ENCODE assay signal across 16 cellular contexts in genomic region chrX:72201836-72202536, GRCh38. TPM values are rescaled to one million over a fixed set of nuclear protein-coding genes. Genes with fewer than 3 reads are reported as not detected.
DNase-seq lines count a peak whose midpoint lies in the region; ATAC-seq and TF ChIP-seq lines count a peak whose summit lies in the region.
"Had no signal": no experiment of that assay in that cellular context is flagged by ENCODE, and none has a peak within 500 bp of the region (broad histone marks: within the 10 kb centered on the region; RNA-seq: fewer than 3 reads in every experiment).

No MANE protein-coding gene starts in this region.

- H3K9me1 ChIP-seq in IMR-90 (ENCODE audit: insufficient read depth, low read length), result no peaks in the 10 kb centered on the region

- H3K9ac ChIP-seq in IMR-90 (ENCODE audit: low read depth, low read length), result peak overlapping the region; percentile 10; the same call in 1 of the 2 replicates
- H3K9ac ChIP-seq: BLaER1 treated with 17β-estradiol and CSF1 and Interleukin-3, amounts not matched to agents 10 nM and 100 nM; parathyroid adenoma had no signal

- DNase-seq in AG04450 (ENCODE audit: low read depth, low spot score) (peak; percentile 30), IMR-90 (peak; percentile 83), astrocyte of the spinal cord (ENCODE audit: low read depth, low spot score) (peak; percentile 83), iris pigment epithelial cell (ENCODE audit: low read depth) (peak; percentile 79), esophagus squamous epithelium (lab: John Stamatoyannopoulos, UW) (no peak)
- DNase-seq: activated CD4-positive, alpha-beta T cell treated with anti-CD3 and anti-CD28 coated beads, Interleukin-2, amount 10 ng/mL, durations not matched to agents 24 days and 14 days; activated naive CD4-positive, alpha-beta T cell treated with anti-CD3 and anti-CD28 coated beads, Interleukin-2, amount 10 ng/mL, durations not matched to agents 7 days and 5 days; effector memory CD8-positive, alpha-beta T cell; NCI-H2081; SIG-M5 had no signal

- H3K23ac ChIP-seq in IMR-90 (ENCODE audit: low read depth, low read length), result peak overlapping the region; percentile 48; the same call in 1 of the 2 replicates

- H2BK15ac ChIP-seq in IMR-90 (ENCODE audit: low read depth, low read length), result peak overlapping the region; percentile 75; the same call in 2 of the 3 replicates

- H3K79me1 ChIP-seq in IMR-90 (ENCODE audit: low read depth in 1 of 2, low read length in 2 of 2), result peaks cover 5 to 12% of the 10 kb centered on the region in 2 experiments

- peak overlapping the region; percentile 77; the same call in 1 of the 2 replicates for H3K14ac ChIP-seq in IMR-90 (replicated peaks; ENCODE audit: low read depth, low read length)

- no peak overlapping the region for H2AFZ ChIP-seq in IMR-90 (replicated peaks; ENCODE audit: low read length, poor library complexity)
- H2AFZ ChIP-seq: parathyroid adenoma had no signal

- ATAC-seq in IMR-90 (ENCODE audit: low read depth) (peak; percentile 97), GM19023 (IDR thresholded peaks at IDR 0.05; ENCODE audit: unreplicated experiment) (no peak), HG03565 (IDR thresholded peaks at IDR 0.05; ENCODE audit: unreplicated experiment) (no peak), GM18511 (IDR thresholded peaks at IDR 0.05; ENCODE audit: unreplicated experiment) (no peak)
- ATAC-seq: effector memory CD8-positive, alpha-beta T cell had no signal

- H3K27me3 ChIP-seq in AG04450 (ENCODE audit: control insufficient read depth, insufficient read depth, low read length) (no peaks in the 10 kb centered on the region), IMR-90 (ENCODE audit: control insufficient read depth, insufficient read depth, low read length) (no peaks in the 10 kb centered on the region; the same call in 1 of the 2 replicates), esophagus squamous epithelium (no peaks in the 10 kb centered on the region)

- peak overlapping the region; percentile 11; the same call in 1 of the 2 replicates for H4K5ac ChIP-seq in IMR-90 (ENCODE audit: low read depth, low read length)

- TF ChIP-seq POLR2A in IMR-90 (IDR thresholded peaks at IDR 0.05; ENCODE audit: low read depth, low read length) (no peak), esophagus squamous epithelium (IDR thresholded peaks at IDR 0.05) (no peak)

- H3K56ac ChIP-seq in IMR-90 (ENCODE audit: extremely low read depth, insufficient read depth, low read length), result peak overlapping the region; percentile 58

- intact Hi-C loops in IMR-90 (cut with micrococcal nuclease), result no loop called here
- intact Hi-C loops in esophagus squamous epithelium (cut with DNase I), result no loop called here

- in situ Hi-C loops in IMR-90 (cut with MboI; ENCODE audit: low sequenced_read_pairs), result no loop called here
- in situ Hi-C loops in astrocyte of the spinal cord (cut with HindIII; ENCODE audit: low sequenced_read_pairs), result no loop called here

- no peak overlapping the region; the same call in 1 of the 2 replicates for H3K18ac ChIP-seq in IMR-90 (ENCODE audit: low read depth, low read length)

- peak overlapping the region; percentile 60; the same call in 1 of the 2 replicates for H2BK20ac ChIP-seq in IMR-90 (ENCODE audit: low read depth, low read length)

- BruUV-seq in IMR-90 (replicated peaks; lab: Mats Ljungman, UMichigan), result no TSS peak

- peak overlapping the region; percentile 61 to 84; a peak in 3 of 4 replicates for H4K8ac ChIP-seq in IMR-90 (ENCODE audit: low read depth in 2 of 2, low read length in 2 of 2)

- dilution Hi-C loops in IMR-90 (cut with HindIII; ENCODE audit: low sequenced_read_pairs, unreplicated experiment), result no loop called here

- peak overlapping the region; percentile 83; the same call in 1 of the 2 replicates for H2AK5ac ChIP-seq in IMR-90 (ENCODE audit: low read depth, low read length)

- H3K4ac ChIP-seq in IMR-90 (ENCODE audit: low read depth, low read length), result peak overlapping the region; percentile 76

- peak overlapping the region; percentile 71 for H2BK120ac ChIP-seq in IMR-90 (ENCODE audit: low read depth, low read length)

- H4K20me1 ChIP-seq in IMR-90 (ENCODE audit: insufficient read depth, low read length), result no peaks in the 10 kb centered on the region

- H4K91ac ChIP-seq in IMR-90 (ENCODE audit: insufficient read depth, low read depth, low read length), result peak overlapping the region; percentile 68

- H3K9me3 ChIP-seq in AG04450 (ENCODE audit: control insufficient read depth, insufficient read depth, low read length), result no peaks in the 10 kb centered on the region
- H3K9me3 ChIP-seq in IMR-90 (ENCODE audit: control insufficient read depth, insufficient read depth, low read length), result no peaks in the 10 kb centered on the region
- H3K9me3 ChIP-seq in esophagus squamous epithelium, result no peaks in the 10 kb centered on the region
- H3K9me3 ChIP-seq: BLaER1 treated with 17β-estradiol and CSF1 and Interleukin-3, amounts not matched to agents 10 nM and 100 nM; thoracic aorta had no signal

- H3K4me2 ChIP-seq in IMR-90 (ENCODE audit: low read depth, low read length), result peak overlapping the region; percentile 71; the same call in 1 of the 2 replicates
- H3K4me2 ChIP-seq: BLaER1 treated with 17β-estradiol and CSF1 and Interleukin-3, amounts not matched to agents 10 nM and 100 nM had no signal

- H3K36me3 ChIP-seq in IMR-90 (ENCODE audit: control insufficient read depth, insufficient read depth, low read length) (peaks cover 13% of the 10 kb centered on the region), esophagus squamous epithelium (peaks cover 0 to 60% (median 0%) of the 10 kb centered on the region in 3 donors)
- H3K36me3 ChIP-seq: thoracic aorta had no signal

- no peak overlapping the region for H3K4me3 ChIP-seq in AG04450 (ENCODE audit: low read depth, low read length)
- no peak overlapping the region for H3K4me3 ChIP-seq in IMR-90 (ENCODE audit: insufficient read depth, low read depth, low read length)
- H3K4me3 ChIP-seq in astrocyte of the spinal cord (ENCODE audit: low read depth, low read length), result no peak overlapping the region
- H3K4me3 ChIP-seq in esophagus squamous epithelium, result no peak overlapping the region
- H3K4me3 ChIP-seq: BLaER1 treated with 17β-estradiol and CSF1 and Interleukin-3, amounts not matched to agents 10 nM and 100 nM; thoracic aorta had no signal

- H2AK9ac ChIP-seq in IMR-90 (replicated peaks; ENCODE audit: low read depth, low read length, poor library complexity), result no peak overlapping the region

- TF ChIP-seq RAD21 in IMR-90 (IDR thresholded peaks at IDR 0.05; ENCODE audit: low read length), result no peak

- peak overlapping the region; percentile 52 for H3K27ac ChIP-seq in AG04450 (ENCODE audit: low read depth, low read length)
- H3K27ac ChIP-seq in IMR-90 (ENCODE audit: insufficient read depth, low read length), result peak overlapping the region; percentile 62; the same call in 1 of the 2 replicates
- peak overlapping the region in 1 of 4 donors; percentile 22 for H3K27ac ChIP-seq in esophagus squamous epithelium
- H3K27ac ChIP-seq: BLaER1 treated with 17β-estradiol and CSF1 and Interleukin-3, amounts not matched to agents 10 nM and 100 nM; parathyroid adenoma; thoracic aorta had no signal

- H2BK5ac ChIP-seq in IMR-90 (ENCODE audit: low read depth, low read length, poor library complexity, severe bottlenecking), result peak overlapping the region; percentile 70

- H3K4me1 ChIP-seq in IMR-90 (ENCODE audit: control insufficient read depth, insufficient read depth, low read length) (no peaks in the 10 kb centered on the region), esophagus squamous epithelium (no peaks in the 10 kb centered on the region)
- H3K4me1 ChIP-seq: BLaER1 treated with 17β-estradiol and CSF1 and Interleukin-3, amounts not matched to agents 10 nM and 100 nM; parathyroid adenoma had no signal

- CTCF ChIA-PET in AG04450 (lab: Charles Lee) (interaction anchor here (0.7 kb wide), 1 partner anchor 75 kb away, joined by 3 read pairs; the partner anchor contains the start of gene RPS4X), IMR-90 (lab: Yijun Ruan, JAX) (interaction anchor here (0.6 kb wide), 1 partner anchor 950 kb away, joined by 4 read pairs; no protein-coding TSS in a partner anchor)

- POLR2A ChIA-PET in AG04450 (lab: Yijun Ruan, JAX) (interaction anchor here (0.8 to 1.4 kb wide), 2 partner anchors 21 to 75 kb away, joined by 3 to 5 read pairs; partner anchors contain the start of genes PIN4 and RPS4X), IMR-90 (lab: Charles Lee; ENCODE audit: unreplicated experiment) (no interaction called here)

- WGBS in IMR-90 (ENCODE audit: extremely low coverage in 2 of 2, insufficient read length in 1 of 2), 2 experiments, result no CpG with 5 or more reads among the region's 7 CpGs
- WGBS in esophagus squamous epithelium, 2 donors, result 68 to 80% methylated on average over 7 of the region's 7 CpGs

- TF ChIP-seq CTCF in AG04450 (IDR thresholded peaks at IDR 0.05; ENCODE audit: low read depth, low read length), result no peak
- no peak for TF ChIP-seq CTCF in IMR-90 (conservative IDR thresholded peaks at IDR 0.05; ENCODE audit: low read depth, low read length)
- no peak for TF ChIP-seq CTCF in astrocyte of the spinal cord (IDR thresholded peaks at IDR 0.05; ENCODE audit: low read depth, low read length)
- no peak for TF ChIP-seq CTCF in esophagus squamous epithelium (IDR thresholded peaks at IDR 0.05)

TF ChIP-seq in IMR-90, 13 proteins besides CTCF, POLR2A, EP300 and RAD21 (continues in another document):
- TF ChIP-seq SMC3 (IDR thresholded peaks at IDR 0.05; ENCODE audit: low read depth, low read length), result no peak
- TF ChIP-seq RFX5 (IDR thresholded peaks at IDR 0.05; ENCODE audit: low read depth, low read length), result no peak
- TF ChIP-seq CHD1 (IDR thresholded peaks at IDR 0.05; ENCODE audit: low read depth, low read length), result no peak
- no peak for TF ChIP-seq MXI1 (IDR thresholded peaks at IDR 0.05; ENCODE audit: borderline replicate concordance, low read depth, low read length)
- no peak for TF ChIP-seq CEBPB (IDR thresholded peaks at IDR 0.05; ENCODE audit: low read depth, low read length)
- TF ChIP-seq MAZ (IDR thresholded peaks at IDR 0.05; ENCODE audit: borderline replicate concordance, low read depth, low read length), result no peak

RNA-seq across cellular contexts. Expression of gene PIN4, which starts 20.4 kb away (rescaled TPM):
- polyA plus RNA-seq in AG04450 (2011; rRNA removed) (13.1 and 16.9 TPM in 2 replicates), IMR-90 (2012; rRNA removed) (18.2 and 20.9 TPM in 2 replicates)
- polyA minus RNA-seq in AG04450 (2011; rRNA and poly(A)+ RNA removed), result 3.0 and 3.2 TPM in 2 replicates
- total RNA-seq in IMR-90 (2012; rRNA removed) (2.2 and 6.1 TPM in 2 replicates), esophagus squamous epithelium (10 to 100 TPM in 2 of 4 donors, 1 to 10 TPM in 2; 4.7 to 15.1 (median 9.2) TPM)
- polyA plus RNA-seq in IMR-90 (2012; cell fraction: cytosol; rRNA removed), result 1.7 and 2.7 TPM in 2 replicates
- polyA plus RNA-seq in IMR-90 (2012; cell fraction: nucleus; rRNA removed; ENCODE audit: low replicate concordance), result 0.45 and 4.8 TPM in 2 replicates

RNA-seq across cellular contexts. Expression of gene ERCC6L, which starts 36.8 kb away (rescaled TPM):
- polyA plus RNA-seq in AG04450 (2011; rRNA removed) (1.3 and 1.7 TPM in 2 replicates), IMR-90 (2012; rRNA removed) (1.8 and 2.3 TPM in 2 replicates)
- polyA minus RNA-seq in AG04450 (2011; rRNA and poly(A)+ RNA removed), result 0.78 and 2.3 TPM in 2 replicates
- total RNA-seq in IMR-90 (2012; rRNA removed) (5.4 and 8.1 TPM in 2 replicates), esophagus squamous epithelium (1 to 10 TPM in 3 of 4 donors, under 1 TPM in 1; 0.76 to 6.4 (median 3.2) TPM)
- polyA plus RNA-seq in IMR-90 (2012; cell fraction: cytosol; rRNA removed), result 0.15 and 0.24 TPM in 2 replicates
- polyA plus RNA-seq in IMR-90 (2012; cell fraction: nucleus; rRNA removed; ENCODE audit: low replicate concordance), result 0.05 and 0.41 TPM in 2 replicates
